22 cellular contexts compared by ENCODE assay signal in genomic region chr10:8825611-8826010, GRCh38.
DNase-seq lines count a peak whose midpoint lies in the region; ATAC-seq, FAIRE-seq and TF ChIP-seq lines count a peak whose summit lies in the region.
"Had no signal": no experiment of that assay in that cellular context is flagged by ENCODE, and none has a peak within 500 bp of the region (broad histone marks: within the 10 kb centered on the region; RNA-seq: fewer than 3 reads in every experiment).

No MANE protein-coding gene starts in this region.

- no peaks in the 10 kb centered on the region for H3K27me3 ChIP-seq in bronchial epithelial cell (ENCODE audit: control insufficient read depth, insufficient read depth, low read length)
- no peaks in the 10 kb centered on the region for H3K27me3 ChIP-seq in keratinocyte (ENCODE audit: control insufficient read depth, extremely low read depth, insufficient read depth, low read length)
- H3K27me3 ChIP-seq: BLaER1 had no signal

- POLR2A ChIA-PET in RWPE1 (lab: Yijun Ruan, JAX; ENCODE audit: low non-redundant PET), result no interaction called here

- CTCF ChIA-PET in RWPE1 (lab: Yijun Ruan, JAX), result no interaction called here

- TF ChIP-seq CTCF in RWPE1 (conservative IDR thresholded peaks at IDR 0.05; ENCODE audit: low read depth), result no peak
- no peak for TF ChIP-seq CTCF in bronchial epithelial cell (IDR thresholded peaks at IDR 0.05; ENCODE audit: insufficient read depth, low read length, severe bottlenecking)
- TF ChIP-seq CTCF in keratinocyte (optimal IDR thresholded peaks at IDR 0.05 in 1 of 3, IDR thresholded peaks at IDR 0.05 in 1 of 3, conservative IDR thresholded peaks at IDR 0.05 in 1 of 3; ENCODE audit: extremely low read depth in 1 of 3, insufficient read depth in 2 of 3, low read length in 3 of 3), result no peak

- H3K79me2 ChIP-seq in keratinocyte (ENCODE audit: control insufficient read depth, insufficient read depth, low read length), result no peaks in the 10 kb centered on the region

- DNase-seq in NCI-H1930 (lab: John Stamatoyannopoulos, UW) (peak; percentile 0 to 4), RWPE1 (ENCODE audit: low spot score) (peak; percentile 25), bronchial epithelial cell (ENCODE audit: low read depth) (peak; percentile 86), keratinocyte (ENCODE audit: low read depth, low spot score) (no peak), GDM1 (lab: John Stamatoyannopoulos, UW) (no peak), HuH-7.5 (ENCODE audit: low spot score) (no peak)
- DNase-seq: Caco-2; CD4-positive, CD25-positive, alpha-beta regulatory T cell; CD8-positive, alpha-beta T cell; DMS79; EL; GF-D8; GOT3; HFFc6 had no signal

- H3K27ac ChIP-seq in RWPE1, result no peak overlapping the region
- H3K27ac ChIP-seq in keratinocyte (ENCODE audit: control insufficient read depth, insufficient read depth, low read length), result no peak overlapping the region
- H3K27ac ChIP-seq: BLaER1, C4-2B had no signal

- dilution Hi-C loops in keratinocyte (cut with MboI; ENCODE audit: extremely low pct_ligation_motif_present, low sequenced_read_pairs), result no loop called here

- no peaks in the 10 kb centered on the region for H3K36me3 ChIP-seq in bronchial epithelial cell (ENCODE audit: control insufficient read depth, insufficient read depth, low read length)
- no peaks in the 10 kb centered on the region for H3K36me3 ChIP-seq in keratinocyte (ENCODE audit: control insufficient read depth in 2 of 2, extremely low read depth in 1 of 2, insufficient read depth in 2 of 2, low read length in 2 of 2)
- H3K36me3 ChIP-seq: BLaER1, HAP-1 had no signal

- no peak overlapping the region for H2AFZ ChIP-seq in keratinocyte (ENCODE audit: control insufficient read depth, low read length)

- ATAC-seq in HG02759 (IDR thresholded peaks at IDR 0.05; ENCODE audit: unreplicated experiment) (no peak), HG03457 (IDR thresholded peaks at IDR 0.05; ENCODE audit: unreplicated experiment) (no peak)
- ATAC-seq: CD8-positive, alpha-beta T cell had no signal

- no peak overlapping the region for H3K9ac ChIP-seq in keratinocyte (ENCODE audit: control insufficient read depth, extremely low read depth, insufficient read depth, low read length)
- H3K9ac ChIP-seq: BLaER1 had no signal

- no peaks in the 10 kb centered on the region for H3K9me1 ChIP-seq in keratinocyte (ENCODE audit: control insufficient read depth, extremely low read depth, insufficient read depth, low read length)

- H3K4me2 ChIP-seq in keratinocyte (ENCODE audit: control insufficient read depth, extremely low read depth, insufficient read depth, low read depth, low read length), result no peak overlapping the region
- H3K4me2 ChIP-seq: BLaER1 had no signal

- no peaks in the 10 kb centered on the region for H4K20me1 ChIP-seq in keratinocyte (ENCODE audit: control insufficient read depth, extremely low read depth, insufficient read depth, low read length)
- H4K20me1 ChIP-seq: BLaER1 had no signal

- FAIRE-seq in bronchial epithelial cell (lab: Jason Lieb, UNC) (no peak), keratinocyte (lab: Jason Lieb, UNC) (peak; percentile 80)
- FAIRE-seq: GM12891, GM18507, H54 had no signal

- peaks cover 10% of the 10 kb centered on the region for H3K4me1 ChIP-seq in keratinocyte (ENCODE audit: control insufficient read depth, extremely low read depth, insufficient read depth, low read length)
- H3K4me1 ChIP-seq: BLaER1, Caco-2, HAP-1 had no signal

- H3K4me3 ChIP-seq in bronchial epithelial cell (ENCODE audit: low read depth, low read length) (no peak overlapping the region), keratinocyte (ENCODE audit: control insufficient read depth in 2 of 3, extremely low read depth in 1 of 3, insufficient read depth in 2 of 3, low read depth in 1 of 3, low read length in 3 of 3) (no peak overlapping the region)
- H3K4me3 ChIP-seq: BLaER1, HAP-1 had no signal

- no peaks in the 10 kb centered on the region for H3K9me3 ChIP-seq in keratinocyte (ENCODE audit: control insufficient read depth, low read depth, low read length)
- H3K9me3 ChIP-seq: BLaER1, Caco-2, HAP-1 had no signal

Comparison
In these comparisons a context has a peak if more than half of its experiments do, and no peak if none do; other contexts are left out.
1. DNase-seq: peak in NCI-H1930 (2 of 2), RWPE1 (single experiment) and bronchial epithelial cell (single experiment); none in keratinocyte (single experiment), GDM1 (single experiment) and HuH-7.5 (single experiment).